1 cellular context compared by ENCODE assay signal in the genomic region with DNA sequence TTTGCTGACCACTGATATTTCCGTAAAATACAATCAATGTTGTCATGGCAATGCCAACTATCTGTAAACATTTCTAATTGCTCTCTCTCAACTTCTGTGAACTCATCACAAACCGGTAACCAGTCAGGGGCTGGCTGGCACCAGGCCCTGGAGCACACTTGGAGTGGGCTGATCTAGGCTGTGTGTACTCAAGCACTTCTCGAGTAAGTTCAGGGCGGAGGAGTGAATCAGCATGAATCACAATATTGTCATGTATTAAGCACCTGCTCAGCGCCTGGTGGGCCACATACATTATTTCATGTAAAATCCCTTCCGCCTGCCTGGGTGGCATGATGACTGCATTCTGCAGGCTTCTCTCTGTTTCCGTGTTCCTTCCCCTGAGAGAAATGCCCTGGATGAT.
TF ChIP-seq lines count a peak whose summit lies in the region.

No MANE protein-coding gene starts in this region.

TF ChIP-seq in SK-N-SH, 30 proteins besides CTCF, POLR2A, EP300 and RAD21 (continued from another document):
- TF ChIP-seq SIN3A (IDR thresholded peaks at IDR 0.05; ENCODE audit: borderline replicate concordance, low read depth, low read length) (no peak), TCF12 (IDR thresholded peaks at IDR 0.05) (peak; percentile 67), ELF1 (IDR thresholded peaks at IDR 0.05) (0 out of 2 replicates have a peak, but pooled peaks have one; percentile 29), TEAD4 (IDR thresholded peaks at IDR 0.05; ENCODE audit: borderline replicate concordance, insufficient read depth) (no peak), TAF1 (IDR thresholded peaks at IDR 0.05; ENCODE audit: borderline replicate concordance, low read depth, low read length) (no peak), JUND (IDR thresholded peaks at IDR 0.05) (peak; percentile 52), EZH2phosphoT487 (IDR thresholded peaks at IDR 0.05; ENCODE audit: borderline replicate concordance, low read depth) (no peak), RXRA (IDR thresholded peaks at IDR 0.05; ENCODE audit: borderline replicate concordance, low read depth) (no peak), FOXJ3 (CRISPR knock-in tag; IDR thresholded peaks at IDR 0.05) (no peak), MEF2A (IDR thresholded peaks at IDR 0.05; ENCODE audit: borderline replicate concordance, low read depth) (no peak), MXI1 (IDR thresholded peaks at IDR 0.05; ENCODE audit: low read depth, low read length) (no peak), YY1 (IDR thresholded peaks at IDR 0.05; ENCODE audit: low read depth) (no peak), FOXM1 (IDR thresholded peaks at IDR 0.05; ENCODE audit: low read depth) (no peak), CHD2 (IDR thresholded peaks at IDR 0.05; ENCODE audit: low read length, partially characterized antibody) (no peak), POLR2AphosphoS5 (IDR thresholded peaks at IDR 0.05; ENCODE audit: low read depth, low read length) (no peak), FOSL2 (IDR thresholded peaks at IDR 0.05; ENCODE audit: borderline replicate concordance, low read depth) (peak; percentile 89)
- TF ChIP-seq, protein P1, sequence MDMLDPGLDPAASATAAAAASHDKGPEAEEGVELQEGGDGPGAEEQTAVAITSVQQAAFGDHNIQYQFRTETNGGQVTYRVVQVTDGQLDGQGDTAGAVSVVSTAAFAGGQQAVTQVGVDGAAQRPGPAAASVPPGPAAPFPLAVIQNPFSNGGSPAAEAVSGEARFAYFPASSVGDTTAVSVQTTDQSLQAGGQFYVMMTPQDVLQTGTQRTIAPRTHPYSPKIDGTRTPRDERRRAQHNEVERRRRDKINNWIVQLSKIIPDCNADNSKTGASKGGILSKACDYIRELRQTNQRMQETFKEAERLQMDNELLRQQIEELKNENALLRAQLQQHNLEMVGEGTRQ (IDR thresholded peaks at IDR 0.05; ENCODE audit: borderline replicate concordance, low read depth, low read length), result no peak
- TF ChIP-seq, protein P2, sequence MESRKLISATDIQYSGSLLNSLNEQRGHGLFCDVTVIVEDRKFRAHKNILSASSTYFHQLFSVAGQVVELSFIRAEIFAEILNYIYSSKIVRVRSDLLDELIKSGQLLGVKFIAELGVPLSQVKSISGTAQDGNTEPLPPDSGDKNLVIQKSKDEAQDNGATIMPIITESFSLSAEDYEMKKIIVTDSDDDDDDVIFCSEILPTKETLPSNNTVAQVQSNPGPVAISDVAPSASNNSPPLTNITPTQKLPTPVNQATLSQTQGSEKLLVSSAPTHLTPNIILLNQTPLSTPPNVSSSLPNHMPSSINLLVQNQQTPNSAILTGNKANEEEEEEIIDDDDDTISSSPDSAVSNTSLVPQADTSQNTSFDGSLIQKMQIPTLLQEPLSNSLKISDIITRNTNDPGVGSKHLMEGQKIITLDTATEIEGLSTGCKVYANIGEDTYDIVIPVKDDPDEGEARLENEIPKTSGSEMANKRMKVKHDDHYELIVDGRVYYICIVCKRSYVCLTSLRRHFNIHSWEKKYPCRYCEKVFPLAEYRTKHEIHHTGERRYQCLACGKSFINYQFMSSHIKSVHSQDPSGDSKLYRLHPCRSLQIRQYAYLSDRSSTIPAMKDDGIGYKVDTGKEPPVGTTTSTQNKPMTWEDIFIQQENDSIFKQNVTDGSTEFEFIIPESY (IDR thresholded peaks at IDR 0.05; ENCODE audit: borderline replicate concordance, low read depth), result no peak
- TF ChIP-seq, protein P3, sequence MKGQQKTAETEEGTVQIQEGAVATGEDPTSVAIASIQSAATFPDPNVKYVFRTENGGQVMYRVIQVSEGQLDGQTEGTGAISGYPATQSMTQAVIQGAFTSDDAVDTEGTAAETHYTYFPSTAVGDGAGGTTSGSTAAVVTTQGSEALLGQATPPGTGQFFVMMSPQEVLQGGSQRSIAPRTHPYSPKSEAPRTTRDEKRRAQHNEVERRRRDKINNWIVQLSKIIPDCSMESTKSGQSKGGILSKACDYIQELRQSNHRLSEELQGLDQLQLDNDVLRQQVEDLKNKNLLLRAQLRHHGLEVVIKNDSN (IDR thresholded peaks at IDR 0.05; ENCODE audit: borderline replicate concordance, low read depth), result no peak
